ENCODE assay signal across 12 cellular contexts in the genomic region with DNA sequence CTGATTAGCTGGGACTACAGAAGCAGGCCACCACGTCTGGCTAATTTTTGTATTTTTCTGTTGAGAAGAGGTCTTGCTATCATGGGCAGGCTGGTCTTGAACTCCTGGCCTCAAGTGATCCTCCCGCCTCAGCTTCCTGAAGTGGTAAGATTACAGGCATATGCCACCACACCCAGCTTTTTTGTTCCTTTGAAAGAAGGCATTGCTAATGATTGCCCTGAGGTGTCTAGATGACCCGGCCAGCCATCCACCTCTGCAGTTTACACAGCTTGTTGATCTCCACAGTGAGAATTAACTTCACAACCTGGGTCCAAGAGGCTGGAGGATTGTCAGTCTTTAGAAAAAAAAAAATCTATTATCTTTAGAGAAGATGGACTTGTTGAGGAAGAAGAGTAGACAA. TPM values are rescaled to one million over a fixed set of nuclear protein-coding genes. Genes with fewer than 3 reads are reported as not detected.
DNase-seq lines count a peak whose midpoint lies in the region; ATAC-seq and TF ChIP-seq lines count a peak whose summit lies in the region.
"Had no signal": no experiment of that assay in that cellular context is flagged by ENCODE, and none has a peak within 500 bp of the region (broad histone marks: within the 10 kb centered on the region; RNA-seq: fewer than 3 reads in every experiment).

No MANE protein-coding gene starts in this region.

- H3K4me1 ChIP-seq in tibial artery (peaks cover 0 to 82% (median 73%) of the 10 kb centered on the region in 4 donors), adrenal gland (replicated peaks in 1 of 2) (peaks cover 30 to 55% of the 10 kb centered on the region in 2 donors)

- intact Hi-C loops in tibial artery (cut with DNase I; ENCODE audit: low total_unique reads) (no loop called here), adrenal gland (cut with DNase I) (no loop called here)

- 82 to 89% (median 84%) methylated on average over 3 of the region's 3 CpGs for WGBS in adrenal gland, 4 donors

- TF ChIP-seq POLR2A in adrenal gland (IDR thresholded peaks at IDR 0.05) = no peak

- H3K27ac ChIP-seq in tibial artery (peak overlapping the region; percentile 73 to 78), adrenal gland (no peak overlapping the region)

- TF ChIP-seq CTCF in tibial artery (IDR thresholded peaks at IDR 0.05) (no peak), adrenal gland (IDR thresholded peaks at IDR 0.05) (no peak)

- H3K27me3 ChIP-seq in tibial artery (no peaks in the 10 kb centered on the region), adrenal gland (no peaks in the 10 kb centered on the region)

- H3K27ac Mint-ChIP-seq in activated naive CD4-positive, alpha-beta T cell treated with anti-CD3 and anti-CD28 coated beads, Interleukin-2, amount 10 ng/mL, durations not matched to agents 7 days and 5 days = peak overlapping the region; percentile 84
- H3K27ac Mint-ChIP-seq in activated naive CD4-positive, alpha-beta T cell treated with anti-CD3 and anti-CD28 coated beads, Interleukin-2, amount 50 U/mL, for 72 hours = peak overlapping the region in 1 of 2 donors; percentile 60
- H3K27ac Mint-ChIP-seq in activated T-helper 17 cell treated with anti-CD3 and anti-CD28 coated beads, Interleukin-2, amount 50 U/mL, for 72 hours = peak overlapping the region; percentile 49
- peak overlapping the region; percentile 97 for H3K27ac Mint-ChIP-seq in memory B cell

- CTCF ChIA-PET in activated naive CD4-positive, alpha-beta T cell treated with anti-CD3 and anti-CD28 coated beads, Interleukin-2, amount 10 ng/mL, durations not matched to agents 7 days and 5 days (lab: Charles Lee) = interaction anchor here (0.9 to 1.3 kb wide), 3 partner anchors 10 to 17 kb away, joined by 4 read pairs; no protein-coding TSS in a partner anchor

- peaks cover 34% of the 10 kb centered on the region for H3K36me3 Mint-ChIP-seq in activated naive CD4-positive, alpha-beta T cell treated with anti-CD3 and anti-CD28 coated beads, Interleukin-2, amount 10 ng/mL, durations not matched to agents 7 days and 5 days
- peaks cover 0 to 34% of the 10 kb centered on the region in 2 donors for H3K36me3 Mint-ChIP-seq in activated naive CD4-positive, alpha-beta T cell treated with anti-CD3 and anti-CD28 coated beads, Interleukin-2, amount 50 U/mL, for 72 hours
- peaks cover 44% of the 10 kb centered on the region for H3K36me3 Mint-ChIP-seq in activated T-helper 17 cell treated with anti-CD3 and anti-CD28 coated beads, Interleukin-2, amount 50 U/mL, for 72 hours (ENCODE audit: low read depth)
- peaks cover 6% of the 10 kb centered on the region for H3K36me3 Mint-ChIP-seq in memory B cell
- H3K36me3 Mint-ChIP-seq: WTC11 had no signal

- H3K4me1 Mint-ChIP-seq in activated naive CD4-positive, alpha-beta T cell treated with anti-CD3 and anti-CD28 coated beads, Interleukin-2, amount 10 ng/mL, durations not matched to agents 7 days and 5 days = peaks cover 86% of the 10 kb centered on the region
- peaks cover 54% of the 10 kb centered on the region for H3K4me1 Mint-ChIP-seq in activated T-helper 17 cell treated with anti-CD3 and anti-CD28 coated beads, Interleukin-2, amount 50 U/mL, for 72 hours
- peaks cover 52% of the 10 kb centered on the region for H3K4me1 Mint-ChIP-seq in memory B cell

- H3K9me3 Mint-ChIP-seq in activated naive CD4-positive, alpha-beta T cell treated with anti-CD3 and anti-CD28 coated beads, Interleukin-2, amount 10 ng/mL, durations not matched to agents 7 days and 5 days = no peaks in the 10 kb centered on the region
- H3K9me3 Mint-ChIP-seq in activated naive CD4-positive, alpha-beta T cell treated with anti-CD3 and anti-CD28 coated beads, Interleukin-2, amount 50 U/mL, for 72 hours = peaks cover 0 to 1% of the 10 kb centered on the region in 2 donors
- no peaks in the 10 kb centered on the region for H3K9me3 Mint-ChIP-seq in activated T-helper 17 cell treated with anti-CD3 and anti-CD28 coated beads, Interleukin-2, amount 50 U/mL, for 72 hours
- no peaks in the 10 kb centered on the region for H3K9me3 Mint-ChIP-seq in memory B cell
- H3K9me3 Mint-ChIP-seq: WTC11 had no signal

- no peak for ATAC-seq in activated naive CD4-positive, alpha-beta T cell treated with anti-CD3 and anti-CD28 coated beads, Interleukin-2, amount 50 U/mL, for 72 hours
- no peak for ATAC-seq in activated T-helper 17 cell treated with anti-CD3 and anti-CD28 coated beads, Interleukin-2, amount 50 U/mL, for 72 hours (replicated peaks)
- no peak for ATAC-seq in memory B cell (ENCODE audit: low read depth)
- ATAC-seq in GM18858 (IDR thresholded peaks at IDR 0.05; ENCODE audit: unreplicated experiment) = no peak
- ATAC-seq: mucosa of descending colon, WTC11 had no signal

- no peak overlapping the region for H3K4me3 Mint-ChIP-seq in activated naive CD4-positive, alpha-beta T cell treated with anti-CD3 and anti-CD28 coated beads, Interleukin-2, amount 10 ng/mL, durations not matched to agents 7 days and 5 days
- peak overlapping the region; percentile 20 for H3K4me3 Mint-ChIP-seq in activated T-helper 17 cell treated with anti-CD3 and anti-CD28 coated beads, Interleukin-2, amount 50 U/mL, for 72 hours
- no peak overlapping the region for H3K4me3 Mint-ChIP-seq in memory B cell
- H3K4me3 Mint-ChIP-seq: WTC11 had no signal

- no peaks in the 10 kb centered on the region for H3K9me3 ChIP-seq in tibial artery
- no peaks in the 10 kb centered on the region for H3K9me3 ChIP-seq in adrenal gland (replicated peaks in 1 of 3)
- H3K9me3 ChIP-seq: mucosa of descending colon had no signal

- H3K4me3 ChIP-seq in tibial artery (no peak overlapping the region), adrenal gland (no peak overlapping the region)
- H3K4me3 ChIP-seq: mucosa of descending colon had no signal

- no peak for DNase-seq in activated naive CD4-positive, alpha-beta T cell treated with anti-CD3 and anti-CD28 coated beads, Interleukin-2, amount 10 ng/mL, durations not matched to agents 7 days and 5 days
- no peak for DNase-seq in activated naive CD4-positive, alpha-beta T cell treated with anti-CD3 and anti-CD28 coated beads, Interleukin-2, amount 50 U/mL, for 72 hours (ENCODE audit: low spot score in 2 of 2)
- no peak for DNase-seq in memory B cell (ENCODE audit: low spot score in 2 of 2)
- peak in 1 of 2 donors; percentile 23 for DNase-seq in tibial artery
- no peak for DNase-seq in NK-92 (lab: John Stamatoyannopoulos, UW; ENCODE audit: unreplicated experiment)
- no peak for DNase-seq in adrenal gland
- DNase-seq: glutamatergic neuron; mucosa of descending colon; stimulated activated CD4-positive, alpha-beta T cell treated with anti-CD3 and anti-CD28 coated beads, Interleukin-4, amount 100 ng/mL, for 24 hours had no signal

- H3K36me3 ChIP-seq in tibial artery (no peaks in the 10 kb centered on the region), adrenal gland (replicated peaks in 1 of 2) (no peaks in the 10 kb centered on the region)

- H3K27me3 Mint-ChIP-seq in activated naive CD4-positive, alpha-beta T cell treated with anti-CD3 and anti-CD28 coated beads, Interleukin-2, amount 10 ng/mL, durations not matched to agents 7 days and 5 days = no peaks in the 10 kb centered on the region
- no peaks in the 10 kb centered on the region for H3K27me3 Mint-ChIP-seq in activated T-helper 17 cell treated with anti-CD3 and anti-CD28 coated beads, Interleukin-2, amount 50 U/mL, for 72 hours
- H3K27me3 Mint-ChIP-seq in memory B cell = no peaks in the 10 kb centered on the region

RNA-seq across cellular contexts. Expression of a gene that starts 58.7 kb away (rescaled TPM):
- total RNA-seq in activated naive CD4-positive, alpha-beta T cell treated with anti-CD3 and anti-CD28 coated beads, Interleukin-2, amount 50 U/mL, for 72 hours = 10 to 100 TPM; 15.4 to 75.9 TPM
- total RNA-seq in activated T-helper 17 cell treated with anti-CD3 and anti-CD28 coated beads, Interleukin-2, amount 50 U/mL, for 72 hours = 10 to 100 TPM; 57.0 to 94.9 TPM
- total RNA-seq in adrenal gland = 10 to 100 TPM in 5 of 8 donors, 1 to 10 TPM in 3; 6.7 to 92.0 (median 15.2) TPM
- polyA plus RNA-seq in adrenal gland = 1 to 10 TPM; 6.4 to 7.8 (median 7.2) TPM

Comparison
In these comparisons a context has a peak if more than half of its experiments do, and no peak if none do; other contexts are left out.
1. H3K27ac ChIP-seq: peak in tibial artery (2 of 2); none in adrenal gland (0 of 5).